In genomic region chr17:39096435-39097158, GRCh38 we compare ENCODE assay signal across 9 cellular contexts. TPM values are rescaled to one million over a fixed set of nuclear protein-coding genes. Genes with fewer than 3 reads are reported as not detected.
A peak's percentile ranks its signal among the peaks of the same experiment; 100 is the strongest.
DNase-seq lines count a peak whose midpoint lies in the region; ATAC-seq lines count a peak whose summit lies in the region.
"Had no signal": no experiment of that assay in that cellular context is flagged by ENCODE, and none has a peak within 500 bp of the region (broad histone marks: within the 10 kb centered on the region; RNA-seq: fewer than 3 reads in every experiment).

No MANE protein-coding gene starts in this region.

- no peaks in the 10 kb centered on the region for H3K9me2 ChIP-seq in GM23248 (ENCODE audit: insufficient read depth)

- H3K4me2 ChIP-seq in GM23248 (ENCODE audit: unreplicated experiment), result no peak overlapping the region

- H3K9me3 Mint-ChIP-seq in CD4-positive, alpha-beta memory T cell, result peaks cover 0 to 2% (median 0%) of the 10 kb centered on the region in 8 donors
- no peaks in the 10 kb centered on the region for H3K9me3 Mint-ChIP-seq in activated naive CD8-positive, alpha-beta T cell treated with anti-CD3 and anti-CD28 coated beads, Interleukin-2, amount 50 U/mL, for 24 hours
- no peaks in the 10 kb centered on the region for H3K9me3 Mint-ChIP-seq in naive B cell

- POLR2A ChIA-PET in CD4-positive, alpha-beta memory T cell (lab: Charles Lee; ENCODE audit: partially characterized antibody), result interaction anchor here (0.7 to 1.5 kb wide), 7 partner anchors 17 to 227 kb away, joined by 3 to 7 read pairs (median 3); partner anchors contain the start of genes LASP1, PLXDC1 and RPL19

- H3K9me3 ChIP-seq in CD4-positive, alpha-beta memory T cell (ENCODE audit: control insufficient read depth in 1 of 2, low read length in 2 of 2), result no peaks in the 10 kb centered on the region
- no peaks in the 10 kb centered on the region for H3K9me3 ChIP-seq in SJCRH30 (replicated peaks)
- no peaks in the 10 kb centered on the region for H3K9me3 ChIP-seq in GM23248 (ENCODE audit: low read depth)

- H3K4me1 Mint-ChIP-seq in CD4-positive, alpha-beta memory T cell, result peaks cover 56 to 83% (median 65%) of the 10 kb centered on the region in 4 donors
- H3K4me1 Mint-ChIP-seq in activated naive CD8-positive, alpha-beta T cell treated with anti-CD3 and anti-CD28 coated beads, Interleukin-2, amount 50 U/mL, for 24 hours, result peaks cover 65% of the 10 kb centered on the region
- peaks cover 40 to 65% (median 60%) of the 10 kb centered on the region in 3 donors for H3K4me1 Mint-ChIP-seq in naive B cell

- no peaks in the 10 kb centered on the region for H3F3A ChIP-seq in GM23248 (ENCODE audit: insufficient read depth)

- H3K4me3 Mint-ChIP-seq in CD4-positive, alpha-beta memory T cell, result peak overlapping the region; percentile 63 to 88 (median 79)
- peak overlapping the region; percentile 41 for H3K4me3 Mint-ChIP-seq in activated naive CD8-positive, alpha-beta T cell treated with anti-CD3 and anti-CD28 coated beads, Interleukin-2, amount 50 U/mL, for 24 hours
- peak overlapping the region in 7 of 8 donors; percentile 2 to 76 (median 68) for H3K4me3 Mint-ChIP-seq in naive B cell

- no peak for ATAC-seq in activated naive CD8-positive, alpha-beta T cell treated with anti-CD3 and anti-CD28 coated beads, Interleukin-2, amount 50 U/mL, for 24 hours
- ATAC-seq in naive B cell (ENCODE audit: low read depth in 2 of 2), result peak; percentile 39 to 47

- no peak overlapping the region for H3K9ac ChIP-seq in GM23248

- in situ Hi-C loops in GM23248 (cut with MboI), result no loop called here

- peak overlapping the region; percentile 82 to 94 (median 91) for H3K27ac Mint-ChIP-seq in CD4-positive, alpha-beta memory T cell
- peak overlapping the region; percentile 51 for H3K27ac Mint-ChIP-seq in activated naive CD8-positive, alpha-beta T cell treated with anti-CD3 and anti-CD28 coated beads, Interleukin-2, amount 50 U/mL, for 24 hours
- peak overlapping the region in 2 of 6 donors; percentile 51 to 76 for H3K27ac Mint-ChIP-seq in naive B cell

- peak overlapping the region; percentile 30 to 57 for H3K4me3 ChIP-seq in CD4-positive, alpha-beta memory T cell (ENCODE audit: low read length in 2 of 2)
- no peak overlapping the region for H3K4me3 ChIP-seq in SJCRH30
- H3K4me3 ChIP-seq in GM23248, result no peak overlapping the region

- peak overlapping the region; percentile 44 for H3K27ac ChIP-seq in CD4-positive, alpha-beta memory T cell (ENCODE audit: low read depth, low read length)
- no peak overlapping the region for H3K27ac ChIP-seq in SJCRH30
- no peak overlapping the region for H3K27ac ChIP-seq in GM23248

- no peaks in the 10 kb centered on the region for H3K36me3 Mint-ChIP-seq in CD4-positive, alpha-beta memory T cell
- H3K36me3 Mint-ChIP-seq in activated naive CD8-positive, alpha-beta T cell treated with anti-CD3 and anti-CD28 coated beads, Interleukin-2, amount 50 U/mL, for 24 hours (ENCODE audit: low read depth), result no peaks in the 10 kb centered on the region
- no peaks in the 10 kb centered on the region for H3K36me3 Mint-ChIP-seq in naive B cell

- intact Hi-C loops in CD4-positive, alpha-beta memory T cell (cut with micrococcal nuclease), result loop anchor here (1.0 kb wide), 1 partner anchor 57 kb away; no protein-coding TSS in a partner anchor

- no peak overlapping the region for H2AFZ ChIP-seq in GM23248

- peak; percentile 57 to 72 (median 62) for DNase-seq in CD4-positive, alpha-beta memory T cell
- DNase-seq in NOMO-1 treated with DMSO at 0.1 percent for 48 hours (lab: John Stamatoyannopoulos, UW; ENCODE audit: unreplicated experiment) (peak; percentile 48), naive B cell (peak; percentile 14), SJCRH30 (no peak), GM23248 (no peak), COR-L47 (lab: John Stamatoyannopoulos, UW) (no peak), HPDE6-E6E7 (ENCODE audit: extremely low spot score) (no peak)
- peak; percentile 20 for DNase-seq in activated naive CD8-positive, alpha-beta T cell treated with anti-CD3 and anti-CD28 coated beads, Interleukin-2, amount 50 U/mL, for 24 hours
- DNase-seq: NCI-H2171 treated with DMSO at 0.1 percent for 48 hours had no signal

- no peaks in the 10 kb centered on the region for H3K36me3 ChIP-seq in CD4-positive, alpha-beta memory T cell (ENCODE audit: insufficient read depth, low read length)
- H3K36me3 ChIP-seq in SJCRH30, result no peaks in the 10 kb centered on the region
- H3K36me3 ChIP-seq in GM23248 (ENCODE audit: low read depth), result no peaks in the 10 kb centered on the region

- WGBS in GM23248 (ENCODE audit: low coverage in 1 of 2, low lambda C conversion rate in 2 of 2, missing lambda C conversion rate in 2 of 2), 2 experiments, result 62 to 67% methylated on average over 11 of the region's 11 CpGs

- CTCF ChIA-PET in CD4-positive, alpha-beta memory T cell (lab: Charles Lee; ENCODE audit: partially characterized antibody), result interaction anchor here (6.6 kb wide), 1 partner anchor 56 kb away, joined by 86 read pairs; the partner anchor contains the start of gene PLXDC1

- no peaks in the 10 kb centered on the region for H3K27me3 Mint-ChIP-seq in CD4-positive, alpha-beta memory T cell
- no peaks in the 10 kb centered on the region for H3K27me3 Mint-ChIP-seq in activated naive CD8-positive, alpha-beta T cell treated with anti-CD3 and anti-CD28 coated beads, Interleukin-2, amount 50 U/mL, for 24 hours
- H3K27me3 Mint-ChIP-seq in naive B cell, result peaks cover 14 to 18% (median 18%) of the 10 kb centered on the region in 3 donors

- H4K20me1 ChIP-seq in GM23248 (ENCODE audit: insufficient read depth), result no peaks in the 10 kb centered on the region

- H3K79me2 ChIP-seq in GM23248 (ENCODE audit: insufficient read depth), result no peaks in the 10 kb centered on the region

- H3K4me1 ChIP-seq in CD4-positive, alpha-beta memory T cell (ENCODE audit: insufficient read depth, low read length), result peaks cover 70% of the 10 kb centered on the region
- H3K4me1 ChIP-seq in SJCRH30 (peaks cover 17% of the 10 kb centered on the region), GM23248 (ENCODE audit: insufficient read depth) (no peaks in the 10 kb centered on the region)

- no peaks in the 10 kb centered on the region for H3K27me3 ChIP-seq in CD4-positive, alpha-beta memory T cell (ENCODE audit: insufficient read depth, low read length)
- H3K27me3 ChIP-seq in SJCRH30 (peaks cover 17% of the 10 kb centered on the region), GM23248 (replicated peaks; ENCODE audit: insufficient read depth) (no peaks in the 10 kb centered on the region; the same call in none of the 2 replicates)

RNA-seq across cellular contexts. Expression of gene PLXDC1, which starts 54.8 kb away (rescaled TPM):
- total RNA-seq in CD4-positive, alpha-beta memory T cell, result 10 to 100 TPM; 15.8 to 16.4 TPM
- 1 to 10 TPM; 2.5 to 4.5 TPM for polyA plus RNA-seq in CD4-positive, alpha-beta memory T cell
- polyA plus RNA-seq in naive B cell (ENCODE audit: low read depth in 6 of 6), result not detected
- 0.06 TPM in 1 of 2 replicates, not detected in the other for total RNA-seq in SJCRH30 (2014; rRNA removed; shearing (Covaris generic))
- not detected in 2 replicates for total RNA-seq in GM23248 (2014; rRNA removed; shearing (Covaris generic))
- 0.24 and 0.71 TPM in 2 replicates for polyA plus RNA-seq in GM23248 (2016; fragmentation: Nextera tagmentation; extraction: Ambion mirVana)

Comparison
In these comparisons a context has a peak if more than half of its experiments do, and no peak if none do; other contexts are left out.
1. DNase-seq: peak in CD4-positive, alpha-beta memory T cell (5 of 5), NOMO-1 treated with DMSO at 0.1 percent for 48 hours (single experiment), activated naive CD8-positive, alpha-beta T cell treated with anti-CD3 and anti-CD28 coated beads, Interleukin-2, amount 50 U/mL, for 24 hours (single experiment) and naive B cell (single experiment); none in SJCRH30 (0 of 2), GM23248 (single experiment), COR-L47 (single experiment) and HPDE6-E6E7 (single experiment).
2. H3K4me3 ChIP-seq: peak in CD4-positive, alpha-beta memory T cell (2 of 2); none in SJCRH30 (single experiment) and GM23248 (single experiment).
3. RNA of gene PLXDC1, which starts 54.8 kb away (total RNA-seq): 15.8 to 16.4 TPM in CD4-positive, alpha-beta memory T cell; 0.06 TPM in SJCRH30 and not detected in GM23248; every median in the first group is over 10 times any median in the second.
4. Peak in every context shown above with its lines, with median percentiles within 50 percentile points of each other: H3K4me3 Mint-ChIP-seq.